ENCODE assay signal across 8 cellular contexts in genomic region chr2:210477496-210477895, GRCh38. TPM values are rescaled to one million over a fixed set of nuclear protein-coding genes. Genes with fewer than 3 reads are reported as not detected.
DNase-seq lines count a peak whose midpoint lies in the region; ATAC-seq and TF ChIP-seq lines count a peak whose summit lies in the region.

No MANE protein-coding gene starts in this region.

- peak overlapping the region; percentile 84 for H3K4me2 ChIP-seq in SU-DHL-6 (ENCODE audit: low read depth, low read length, poor library complexity, severe bottlenecking)

- peaks cover 7% of the 10 kb centered on the region; the same call in 1 of the 2 replicates for H3F3A ChIP-seq in SU-DHL-6 (ENCODE audit: insufficient read depth)

- ATAC-seq in HG03045 (IDR thresholded peaks at IDR 0.05; ENCODE audit: unreplicated experiment) (no peak), GM21528 (IDR thresholded peaks at IDR 0.05; ENCODE audit: low FRiP score, unreplicated experiment) (no peak)

- intact Hi-C loops in adrenal gland (cut with DNase I), result no loop called here

- H3K4me1 ChIP-seq in neuron (ENCODE audit: insufficient read depth, low read length) (peaks cover 5% of the 10 kb centered on the region), adrenal gland (replicated peaks in 1 of 2) (peaks cover 4 to 16% of the 10 kb centered on the region in 2 donors)

- peak overlapping the region; percentile 77 for H3K4me3 ChIP-seq in SU-DHL-6 (ENCODE audit: insufficient read depth, low read length, poor library complexity, severe bottlenecking)
- peak overlapping the region; percentile 83 for H3K4me3 ChIP-seq in epithelial cell of esophagus (ENCODE audit: low read length)
- H3K4me3 ChIP-seq in neuron (ENCODE audit: low read length), result peak overlapping the region; percentile 66
- H3K4me3 ChIP-seq in adrenal gland, result peak overlapping the region in 1 of 4 donors; percentile 92

- no peaks in the 10 kb centered on the region for H3K79me2 ChIP-seq in SU-DHL-6 (ENCODE audit: insufficient read depth, low read length)

- H3K9me2 ChIP-seq in SU-DHL-6 (replicated peaks; ENCODE audit: insufficient read depth, low read length), result no peaks in the 10 kb centered on the region

- 79 to 83% (median 81%) methylated on average over 3 of the region's 3 CpGs for WGBS in adrenal gland, 4 donors

- H3K36me3 ChIP-seq in SU-DHL-6 (ENCODE audit: low read length) (no peaks in the 10 kb centered on the region), neuron (ENCODE audit: insufficient read depth, low read length) (peaks cover 12% of the 10 kb centered on the region), adrenal gland (replicated peaks in 1 of 2) (no peaks in the 10 kb centered on the region)

- no peak overlapping the region for H3K9ac ChIP-seq in SU-DHL-6 (ENCODE audit: low read length)

- DNase-seq in activated T-cell treated with anti-CD3 and anti-CD28 coated beads for 24 hours (ENCODE audit: low read depth) (peak; percentile 4), activated T-cell treated with anti-CD3 and anti-CD28 coated beads for 4 hours (no peak), epithelial cell of esophagus (ENCODE audit: low read depth) (peak; percentile 73), adrenal gland (no peak)

- H3K27ac ChIP-seq in SU-DHL-6 (ENCODE audit: low read depth, low read length) (no peak overlapping the region), adrenal gland (no peak overlapping the region)

- H3K9me3 ChIP-seq in SU-DHL-6 (ENCODE audit: insufficient read depth, low read length) (no peaks in the 10 kb centered on the region), neuron (ENCODE audit: low read length) (no peaks in the 10 kb centered on the region), adrenal gland (replicated peaks in 1 of 3) (no peaks in the 10 kb centered on the region)

- TF ChIP-seq CTCF in SU-DHL-6 (IDR thresholded peaks at IDR 0.05; ENCODE audit: insufficient read depth, low read length, poor library complexity, severe bottlenecking) (no peak), epithelial cell of esophagus (IDR thresholded peaks at IDR 0.05; ENCODE audit: insufficient read depth, low read depth, low read length, missing control alignments) (no peak), adrenal gland (IDR thresholded peaks at IDR 0.05) (no peak)

- TF ChIP-seq POLR2A in adrenal gland (IDR thresholded peaks at IDR 0.05), result no peak

- H3K27me3 ChIP-seq in SU-DHL-6 (ENCODE audit: low read length), result no peaks in the 10 kb centered on the region; the same call in 1 of the 2 replicates
- no peaks in the 10 kb centered on the region for H3K27me3 ChIP-seq in neuron (ENCODE audit: insufficient read depth, low read length)
- no peaks in the 10 kb centered on the region for H3K27me3 ChIP-seq in adrenal gland

- H2AFZ ChIP-seq in SU-DHL-6 (ENCODE audit: low read depth, low read length, severe bottlenecking) (peak overlapping the region; percentile 95), neuron (ENCODE audit: low read depth, low read length) (peak overlapping the region; percentile 71)

- H4K20me1 ChIP-seq in SU-DHL-6 (ENCODE audit: low read depth, low read length), result no peaks in the 10 kb centered on the region

RNA-seq across cellular contexts. Expression of gene LANCL1, which starts 0.9 kb away (rescaled TPM):
- 10 to 100 TPM; 28.0 to 62.2 (median 48.3) TPM for total RNA-seq in adrenal gland
- 10 to 100 TPM in 1 of 3 donors, 1 to 10 TPM in 2; 7.7 to 40.8 (median 9.3) TPM for polyA plus RNA-seq in adrenal gland

Comparison
In these comparisons a context has a peak if more than half of its experiments do, and no peak if none do; other contexts are left out.
1. DNase-seq: peak in activated T-cell treated with anti-CD3 and anti-CD28 coated beads for 24 hours (single experiment) and epithelial cell of esophagus (single experiment); none in activated T-cell treated with anti-CD3 and anti-CD28 coated beads for 4 hours (single experiment) and adrenal gland (0 of 7).